9 cellular contexts compared by ENCODE assay signal in the genomic region with DNA sequence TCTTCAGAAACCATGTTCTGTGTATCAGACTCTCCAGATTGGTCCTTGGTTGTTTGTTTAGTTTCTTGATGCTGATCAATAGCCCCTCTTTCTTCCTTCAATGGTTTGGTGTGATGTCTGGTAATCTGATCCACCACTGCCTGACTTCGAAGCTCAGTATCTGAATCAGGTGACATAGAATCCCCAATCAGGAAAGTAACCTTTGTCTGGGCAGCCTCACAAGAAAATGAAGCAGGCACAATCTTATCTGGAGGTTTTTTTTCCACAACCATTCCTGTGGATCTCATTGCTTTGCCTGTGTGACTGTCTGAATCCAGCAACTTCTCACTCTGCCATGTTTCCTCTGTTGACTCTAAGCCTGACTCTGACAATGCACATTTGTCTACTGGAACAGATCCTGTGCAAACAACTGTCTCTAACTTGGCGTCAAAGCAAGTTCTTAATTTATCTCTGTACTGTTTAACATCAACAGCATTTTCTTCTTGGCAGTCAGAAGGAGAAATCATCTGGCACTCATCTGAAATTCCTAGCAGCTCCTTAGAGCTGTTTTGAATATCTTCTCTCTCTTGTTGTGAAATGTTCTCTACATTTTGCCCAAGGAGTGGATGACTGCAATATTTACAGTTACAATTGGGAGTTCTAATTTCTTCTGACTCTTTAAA. TPM values are rescaled to one million over a fixed set of nuclear protein-coding genes. Genes with fewer than 3 reads are reported as not detected.
DNase-seq lines count a peak whose midpoint lies in the region; ATAC-seq and TF ChIP-seq lines count a peak whose summit lies in the region.
"Had no signal": no experiment of that assay in that cellular context is flagged by ENCODE, and none has a peak within 500 bp of the region (broad histone marks: within the 10 kb centered on the region; RNA-seq: fewer than 3 reads in every experiment).

No MANE protein-coding gene starts in this region.

- no peak overlapping the region for H3K14ac ChIP-seq in neuronal stem cell (ENCODE audit: low read length)

- no peaks in the 10 kb centered on the region for H3K9me3 ChIP-seq in Panc1 (ENCODE audit: control insufficient read depth, insufficient read depth, low read depth, low read length)
- no peaks in the 10 kb centered on the region for H3K9me3 ChIP-seq in neuronal stem cell (replicated peaks in 1 of 2; ENCODE audit: control insufficient read depth in 2 of 2, insufficient read depth in 1 of 2, low read depth in 1 of 2, low read length in 2 of 2)

- H3K4me1 ChIP-seq in Panc1 (ENCODE audit: control insufficient read depth, insufficient read depth, low read length), result peaks cover 6% of the 10 kb centered on the region
- peaks cover 0 to 6% of the 10 kb centered on the region in 2 donors for H3K4me1 ChIP-seq in neuronal stem cell (ENCODE audit: control insufficient read depth in 2 of 2, insufficient read depth in 1 of 2, low read depth in 1 of 2, low read length in 2 of 2)

- H2BK12ac ChIP-seq in neuronal stem cell (ENCODE audit: low read length), result no peak overlapping the region

- H4K91ac ChIP-seq in neuronal stem cell (ENCODE audit: low read depth, low read length, poor library complexity), result no peak overlapping the region

- no CpG with 5 or more reads among the region's 2 CpGs for WGBS in neuronal stem cell (ENCODE audit: extremely low coverage in 2 of 2, insufficient read length in 2 of 2, insufficient replicate concordance in 1 of 2), 2 donors

- H3K18ac ChIP-seq in neuronal stem cell (ENCODE audit: low read length), result no peak overlapping the region

- H3K4ac ChIP-seq in neuronal stem cell (ENCODE audit: low read length), result no peak overlapping the region

- H3K9ac ChIP-seq in neuronal stem cell (ENCODE audit: low read depth, low read length, poor library complexity), result no peak overlapping the region

- no peak overlapping the region for H2BK15ac ChIP-seq in neuronal stem cell (ENCODE audit: low read length)

- no TSS peak for BruUV-seq in Panc1 (replicated peaks; lab: Mats Ljungman, UMichigan)

- H3K4me2 ChIP-seq in neuronal stem cell (ENCODE audit: insufficient read depth, low read length, poor library complexity, severe bottlenecking), result no peak overlapping the region

- CTCF ChIA-PET in Panc1 (lab: Charles Lee), result no interaction called here

- H3K23ac ChIP-seq in neuronal stem cell (ENCODE audit: low read depth, low read length, poor library complexity), result no peak overlapping the region

- no peak overlapping the region for H2AFZ ChIP-seq in neuronal stem cell (ENCODE audit: low read length)

- TF ChIP-seq CTCF in Panc1 (IDR thresholded peaks at IDR 0.05) (no peak), foreskin fibroblast (IDR thresholded peaks at IDR 0.05; ENCODE audit: low read depth, low read length) (no peak)

- H3K36me3 ChIP-seq in Panc1 (ENCODE audit: control insufficient read depth, insufficient read depth, low read length), result peaks cover 35% of the 10 kb centered on the region
- H3K36me3 ChIP-seq in neuronal stem cell (replicated peaks in 1 of 2; ENCODE audit: control insufficient read depth in 2 of 2, insufficient read depth in 2 of 2, low read length in 2 of 2), result peaks cover 3 to 87% of the 10 kb centered on the region in 2 donors

- peak; percentile 30; the same call in 1 of the 2 replicates for ATAC-seq in Panc1
- no peak for ATAC-seq in GM19324 (IDR thresholded peaks at IDR 0.05; ENCODE audit: low FRiP score, unreplicated experiment)

- intact Hi-C loops in Panc1 (cut with micrococcal nuclease; ENCODE audit: unreplicated experiment), result no loop called here

- POLR2A ChIA-PET in Panc1 (lab: Charles Lee), result no interaction called here

- H3K27ac ChIP-seq in Panc1 (ENCODE audit: low read length) (peak overlapping the region; percentile 29; the same call in 1 of the 2 replicates), neuronal stem cell (replicated peaks; ENCODE audit: low read length) (peak overlapping the region; percentile 41)

- H2BK5ac ChIP-seq in neuronal stem cell (ENCODE audit: low read length), result no peak overlapping the region

- H3K27me3 ChIP-seq in Panc1 (ENCODE audit: control insufficient read depth, insufficient read depth, low read length), result no peaks in the 10 kb centered on the region
- H3K27me3 ChIP-seq in neuronal stem cell (ENCODE audit: control insufficient read depth in 3 of 3, insufficient read depth in 3 of 3, low read depth in 1 of 3, low read length in 3 of 3), result no peaks in the 10 kb centered on the region

- no peak overlapping the region for H4K8ac ChIP-seq in neuronal stem cell (ENCODE audit: low read depth, low read length)

- H2AK5ac ChIP-seq in neuronal stem cell (ENCODE audit: low read depth, low read length), result no peak overlapping the region

- DNase-seq in AG20443 (ENCODE audit: low spot score) (peak; percentile 65), Panc1 (ENCODE audit: low read depth, low spot score) (no peak), foreskin fibroblast (peak; percentile 75 to 85), neuronal stem cell (ENCODE audit: low spot score) (peak; percentile 2), cerebellar nuclear complex (lab: John Stamatoyannopoulos, UW) (no peak), NCI-H2107 treated with DMSO at 0.1 percent for 48 hours (lab: John Stamatoyannopoulos, UW; ENCODE audit: unreplicated experiment) (no peak), NCI-H526 (lab: John Stamatoyannopoulos, UW) (no peak)
- DNase-seq: NCI-H1048 had no signal

- no peaks in the 10 kb centered on the region for H3K79me1 ChIP-seq in neuronal stem cell (ENCODE audit: low read depth, low read length)

- H2BK120ac ChIP-seq in neuronal stem cell (ENCODE audit: low read depth, low read length), result no peak overlapping the region

- H3K4me3 ChIP-seq in Panc1 (ENCODE audit: low read depth in 2 of 2, low read length in 2 of 2) (no peak overlapping the region), foreskin fibroblast (ENCODE audit: low read depth in 1 of 2, low read length in 2 of 2) (no peak overlapping the region), neuronal stem cell (ENCODE audit: low read length in 2 of 2) (no peak overlapping the region)

- in situ Hi-C loops in Panc1 (cut with HindIII; ENCODE audit: low pct_unique_long_range_greater_than_20kb, low sequenced_read_pairs), result no loop called here

RNA-seq across cellular contexts. Expression of a gene that starts 37.1 kb away (rescaled TPM):
- total RNA-seq in Panc1 (2021; ENCODE audit: unreplicated experiment), result 25.0 TPM
- 6.7 TPM for polyA plus RNA-seq in Panc1 (2012; ENCODE audit: insufficient read length)
- polyA plus RNA-seq in neuronal stem cell (2013, experiment 1 of 2), result 5.3 TPM
- polyA plus RNA-seq in neuronal stem cell (2013, experiment 2 of 2), result 5.4 TPM

Comparison
In these comparisons a context has a peak if more than half of its experiments do, and no peak if none do; other contexts are left out.
1. DNase-seq: peak in AG20443 (single experiment), foreskin fibroblast (2 of 2) and neuronal stem cell (single experiment); none in Panc1 (single experiment), cerebellar nuclear complex (0 of 2), NCI-H2107 treated with DMSO at 0.1 percent for 48 hours (single experiment) and NCI-H526 (0 of 2).